In the genomic region with DNA sequence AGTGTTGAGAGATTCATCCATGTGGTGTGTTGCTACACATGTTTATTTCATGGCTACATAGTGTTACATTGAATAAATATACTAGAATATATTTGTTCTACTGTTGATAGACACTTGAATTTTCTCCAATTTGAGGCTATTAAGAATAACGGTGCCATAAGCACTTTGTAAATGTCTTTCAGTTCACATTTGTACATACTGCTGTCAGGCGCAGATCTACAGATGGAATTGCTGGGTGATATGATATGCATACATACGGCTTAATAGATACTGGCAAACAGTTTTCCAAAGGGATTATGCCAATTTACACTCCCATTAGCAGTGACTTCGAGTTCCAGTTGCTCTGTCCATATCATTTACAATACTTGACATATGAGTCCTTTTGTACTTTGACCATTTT, we compare ENCODE assay signal across 3 cellular contexts. TPM values are rescaled to one million over a fixed set of nuclear protein-coding genes. Genes with fewer than 3 reads are reported as not detected.
"Had no signal": no experiment of that assay in that cellular context is flagged by ENCODE, and none has a peak within 500 bp of the region (broad histone marks: within the 10 kb centered on the region; RNA-seq: fewer than 3 reads in every experiment).

No MANE protein-coding gene starts in this region.

RNA-seq across cellular contexts. Expression of gene GYPE, which starts 33.5 kb away (rescaled TPM):
- total RNA-seq: LHCN-M2, M059J, MCF 10A had no signal
